Comparison of ENCODE assay signal across 24 cellular contexts in the genomic region with DNA sequence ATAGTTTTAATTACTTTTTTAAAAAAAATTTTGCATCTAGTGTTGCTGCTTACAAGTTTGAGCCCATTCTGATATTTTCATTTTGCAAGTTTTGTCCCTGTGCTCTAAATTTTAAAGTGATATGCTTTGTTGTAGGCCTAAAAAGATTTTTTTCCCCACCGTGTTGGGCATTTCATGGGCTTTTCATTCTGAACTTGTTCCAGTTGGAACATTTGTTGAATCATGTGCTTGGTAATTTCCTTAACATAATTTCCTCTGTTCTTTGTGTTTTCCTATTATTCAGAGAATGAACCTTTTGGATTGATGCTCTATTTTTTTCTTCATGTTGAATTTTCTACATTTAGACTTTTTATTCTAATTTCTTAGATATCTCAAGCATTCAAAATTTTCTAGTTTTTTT.
"Had no signal": no experiment of that assay in that cellular context is flagged by ENCODE, and none has a peak within 500 bp of the region (broad histone marks: within the 10 kb centered on the region; RNA-seq: fewer than 3 reads in every experiment).

No MANE protein-coding gene starts in this region.

- DNase-seq: caudate nucleus; cortex of kidney; effector memory CD8-positive, alpha-beta T cell; erythroblast; foreskin melanocyte; hypothalamus; lower lobe of right lung; naive B cell; retina; sigmoid colon; stimulated activated CD4-positive, alpha-beta T cell treated with anti-CD3 and anti-CD28 coated beads, Interleukin-4, amount 100 ng/mL, for 1 hour; stimulated activated CD8-positive, alpha-beta memory T cell treated with anti-CD3 and anti-CD28 coated beads, Interleukin-4, amount 100 ng/mL, for 48 hours; stimulated activated naive CD8-positive, alpha-beta T cell treated with anti-CD3 and anti-CD28 coated beads, Interleukin-15, Interleukin-2, amounts not matched to agents 100 U/mL and 50 U/mL, for 24 hours; testis; transverse colon had no signal

- H3K9me3 ChIP-seq: breast epithelium, prostate gland, testis, transverse colon had no signal

- H3K4me3 ChIP-seq: breast epithelium, heart right ventricle, lower lobe of right lung, prostate gland, sigmoid colon, skin epidermis, testis, transverse colon had no signal

- H3K27ac ChIP-seq: lower lobe of right lung, parathyroid adenoma, prostate gland, testis, transverse colon had no signal

- H3K4me1 ChIP-seq: breast epithelium, parathyroid adenoma, prostate gland, testis had no signal

- H3K36me3 ChIP-seq: breast epithelium, heart right ventricle, lower lobe of right lung, prostate gland, sigmoid colon, transverse colon had no signal

- FAIRE-seq: islet of Langerhans had no signal

- H3K27me3 ChIP-seq: breast epithelium, heart right ventricle, sigmoid colon, testis, transverse colon had no signal

- ATAC-seq: effector memory CD8-positive, alpha-beta T cell; left lobe of liver; lower lobe of right lung; stimulated activated effector memory CD8-positive, alpha-beta T cell treated with anti-CD3 and anti-CD28 coated beads, Interleukin-12 subunit alpha, Interleukin-12 subunit beta, amount 100 ng/mL, for 72 hours; stimulated activated naive CD8-positive, alpha-beta T cell treated with anti-CD3 and anti-CD28 coated beads, Interleukin-15, Interleukin-2, amounts not matched to agents 100 U/mL and 50 U/mL, for 24 hours had no signal

- H3K27ac Mint-ChIP-seq: effector memory CD8-positive, alpha-beta T cell; naive B cell; stimulated activated effector memory CD8-positive, alpha-beta T cell treated with anti-CD3 and anti-CD28 coated beads, Interleukin-12 subunit alpha, Interleukin-12 subunit beta, amount 100 ng/mL, for 72 hours had no signal

- H3K36me3 Mint-ChIP-seq: naive B cell; stimulated activated effector memory CD8-positive, alpha-beta T cell treated with anti-CD3 and anti-CD28 coated beads, Interleukin-12 subunit alpha, Interleukin-12 subunit beta, amount 100 ng/mL, for 72 hours had no signal

- H3K27me3 Mint-ChIP-seq: effector memory CD8-positive, alpha-beta T cell had no signal

- H3K4me3 Mint-ChIP-seq: effector memory CD8-positive, alpha-beta T cell; naive B cell; nephron; stimulated activated effector memory CD8-positive, alpha-beta T cell treated with anti-CD3 and anti-CD28 coated beads, Interleukin-12 subunit alpha, Interleukin-12 subunit beta, amount 100 ng/mL, for 72 hours had no signal
